In the genomic region with DNA sequence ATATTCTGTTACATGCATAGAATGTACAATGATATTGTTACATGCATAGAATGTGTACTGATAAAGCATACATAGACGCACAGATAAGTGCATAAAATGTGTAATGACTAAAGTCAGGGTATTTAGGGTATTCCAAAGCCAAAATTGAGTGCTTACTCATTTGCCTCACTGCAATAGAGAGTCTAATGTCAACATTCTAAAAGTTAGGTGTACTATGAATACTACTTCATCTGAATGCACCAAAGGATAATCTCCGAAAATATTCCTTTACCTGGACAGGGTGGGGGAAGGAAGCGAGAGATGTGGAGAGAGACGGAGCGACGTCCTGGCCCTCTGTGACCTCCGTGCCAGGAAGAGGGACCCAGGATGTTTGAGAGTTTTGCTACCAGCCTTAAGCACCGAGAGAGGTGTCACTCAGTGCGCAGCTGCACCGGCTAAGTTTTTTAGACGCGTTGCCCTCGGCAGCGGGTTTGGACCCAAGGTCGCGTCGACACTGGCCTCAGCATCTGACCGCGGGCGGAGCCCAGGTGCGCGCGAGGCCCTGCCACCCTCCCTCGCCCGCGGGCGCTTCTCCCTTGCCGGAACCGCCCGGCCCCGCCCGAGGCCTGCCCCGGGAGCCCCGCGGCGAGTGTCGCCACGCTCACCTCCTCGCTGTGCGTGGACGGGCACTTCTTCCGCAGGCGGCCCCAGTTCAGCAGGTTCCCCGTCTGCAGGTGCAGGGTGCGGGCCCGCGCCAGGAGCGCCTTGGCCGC, we compare ENCODE assay signal across 8 cellular contexts. TPM values are rescaled to one million over a fixed set of nuclear protein-coding genes. Genes with fewer than 3 reads are reported as not detected.
DNase-seq lines count a peak whose midpoint lies in the region; ATAC-seq, FAIRE-seq and TF ChIP-seq lines count a peak whose summit lies in the region.

No MANE protein-coding gene starts in this region.

- CTCF ChIA-PET in PC-3 (lab: Charles Lee) = interaction anchor here (0.7 to 1.6 kb wide), 3 partner anchors 11 to 62 kb away, joined by 3 to 5 read pairs (median 3); no protein-coding TSS in a partner anchor

- peaks cover 54% of the 10 kb centered on the region for H3K79me2 ChIP-seq in PC-3 (ENCODE audit: low read length)

- no peaks in the 10 kb centered on the region for H3K9me2 ChIP-seq in PC-3 (replicated peaks; ENCODE audit: low read length)

- DNase-seq in 8988T = peak; percentile 6
- DNase-seq in GM18507 (ENCODE audit: extremely low spot score, insufficient read length, low read depth) = peak; percentile 20
- DNase-seq in PC-3 = peak; percentile 46
- peak; percentile 32 for DNase-seq in activated T-helper 9 cell treated with anti-CD3 and anti-CD28 coated beads, Interleukin-2, amount 50 U/mL, for 16 hours (ENCODE audit: low read depth)
- DNase-seq in Right ventricle myocardium inferior (ENCODE audit: missing footprints) = peak; percentile 73
- DNase-seq in posterior cingulate gyrus = peak in 7 of 10 donors; percentile 9 to 88 (median 18)
- DNase-seq in upper lobe of right lung = peak; percentile 81

- intact Hi-C loops in PC-3 (cut with micrococcal nuclease) (loop anchor here (1.0 to 5.0 kb wide), 2 partner anchors 61 to 119 kb away; no protein-coding TSS in a partner anchor), Right ventricle myocardium inferior (cut with DNase I) (loop anchor here (5.0 kb wide), 1 partner anchor 114 kb away; no protein-coding TSS in a partner anchor), posterior cingulate gyrus (cut with DNase I) (loop anchor here (1.0 to 2.0 kb wide), 2 partner anchors 29 to 60 kb away; a partner anchor contains a TSS), upper lobe of right lung (cut with DNase I) (no loop called here)

- H3K4me1 ChIP-seq in PC-3 (ENCODE audit: insufficient read depth, low read length) (peaks cover 36% of the 10 kb centered on the region), upper lobe of right lung (peaks cover 23% of the 10 kb centered on the region)

- TF ChIP-seq CTCF in PC-3 (conservative IDR thresholded peaks at IDR 0.05; ENCODE audit: low read depth, low read length) (no peak), upper lobe of right lung (IDR thresholded peaks at IDR 0.05) (no peak)

- no peaks in the 10 kb centered on the region for H3K27me3 ChIP-seq in PC-3 (ENCODE audit: low read length)
- no peaks in the 10 kb centered on the region for H3K27me3 ChIP-seq in upper lobe of right lung

- H3K4me2 ChIP-seq in PC-3 (ENCODE audit: low read length) = peak overlapping the region; percentile 86

- H2AFZ ChIP-seq in PC-3 (ENCODE audit: low read length) = peak overlapping the region; percentile 0; the same call in 1 of the 2 replicates

- BruUV-seq in PC-3 (replicated peaks; lab: Mats Ljungman, UMichigan) = TSS peak; percentile 44

- H3K4me3 ChIP-seq in PC-3 (ENCODE audit: low read length) (peak overlapping the region; percentile 85), upper lobe of right lung (peak overlapping the region; percentile 85)

- H3F3A ChIP-seq in PC-3 (ENCODE audit: low read length, unreplicated experiment) = peaks cover 4% of the 10 kb centered on the region

- H4K20me1 ChIP-seq in PC-3 (ENCODE audit: low read length) = peaks cover 49% of the 10 kb centered on the region

- H3K36me3 ChIP-seq in PC-3 (ENCODE audit: low read depth, low read length) (peaks cover 10% of the 10 kb centered on the region), upper lobe of right lung (no peaks in the 10 kb centered on the region)

- ATAC-seq in HG02973 (IDR thresholded peaks at IDR 0.05; ENCODE audit: unreplicated experiment) = peak; percentile 38
- ATAC-seq in PC-3 = peak; percentile 41
- ATAC-seq in Right ventricle myocardium inferior = peak; percentile 27
- ATAC-seq in upper lobe of right lung = peak; percentile 70

- POLR2A ChIA-PET in PC-3 (lab: Charles Lee; ENCODE audit: unreplicated experiment) = interaction anchor here (0.7 to 1.0 kb wide), 2 partner anchors 29 to 63 kb away, joined by 4 to 5 read pairs; no protein-coding TSS in a partner anchor

- peak; percentile 61 for FAIRE-seq in GM18507 (lab: Jason Lieb, UNC)

- peak overlapping the region; percentile 70 for H3K27ac ChIP-seq in PC-3 (ENCODE audit: low read length)
- H3K27ac ChIP-seq in upper lobe of right lung = peak overlapping the region; percentile 82

- peak overlapping the region; percentile 81 for H3K9ac ChIP-seq in PC-3 (ENCODE audit: low read length)

- no peaks in the 10 kb centered on the region for H3K9me3 ChIP-seq in PC-3 (ENCODE audit: low read length)
- peaks cover 4% of the 10 kb centered on the region for H3K9me3 ChIP-seq in upper lobe of right lung

RNA-seq across cellular contexts. Expression of a gene that starts 0.7 kb away (rescaled TPM):
- total RNA-seq in PC-3 (2014; rRNA removed) = 26.0 and 26.3 TPM in 2 replicates
- 9.4 TPM for total RNA-seq in Right ventricle myocardium inferior
- 24.5 TPM for total RNA-seq in upper lobe of right lung

RNA-seq across cellular contexts. Expression of a gene that starts 29.6 kb away (rescaled TPM):
- total RNA-seq in PC-3 (2014; rRNA removed) (47.8 and 47.9 TPM in 2 replicates), Right ventricle myocardium inferior (34.8 TPM), upper lobe of right lung (49.0 TPM)

Comparison
In these comparisons a context has a peak if more than half of its experiments do, and no peak if none do; other contexts are left out.
1. Peak in every context shown above with its lines: DNase-seq, ATAC-seq, H3K4me3 ChIP-seq and H3K27ac ChIP-seq.
2. DNase-seq: peak in every context shown above with its lines; median percentile 81 in upper lobe of right lung; 73 in Right ventricle myocardium inferior; 46 in PC-3; 32 in activated T-helper 9 cell treated with anti-CD3 and anti-CD28 coated beads, Interleukin-2, amount 50 U/mL, for 16 hours; 20 in GM18507; 18 in posterior cingulate gyrus; 6 in 8988T.